ENCODE assay signal across 1 cellular context in the genomic region with DNA sequence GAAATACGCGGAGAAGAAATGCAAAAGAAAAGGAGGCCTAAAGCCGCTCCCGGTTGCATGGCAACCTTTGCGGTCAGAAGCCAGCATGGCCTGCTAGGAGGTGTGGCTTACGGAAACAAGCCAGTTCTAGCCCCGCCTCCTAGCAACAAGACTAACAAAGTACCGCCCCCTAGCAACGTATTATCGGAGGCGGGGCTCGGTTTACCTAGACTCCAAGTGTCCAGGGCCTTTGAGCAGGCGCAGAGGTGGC.
TF ChIP-seq lines count a peak whose summit lies in the region.

No MANE protein-coding gene starts in this region.

TF ChIP-seq in GM12878, 131 proteins besides CTCF, POLR2A, EP300 and RAD21:
- peak; percentile 87 for TF ChIP-seq YY1 (IDR thresholded peaks at IDR 0.05; ENCODE audit: low read depth, low read length)
- TF ChIP-seq, protein P1, sequence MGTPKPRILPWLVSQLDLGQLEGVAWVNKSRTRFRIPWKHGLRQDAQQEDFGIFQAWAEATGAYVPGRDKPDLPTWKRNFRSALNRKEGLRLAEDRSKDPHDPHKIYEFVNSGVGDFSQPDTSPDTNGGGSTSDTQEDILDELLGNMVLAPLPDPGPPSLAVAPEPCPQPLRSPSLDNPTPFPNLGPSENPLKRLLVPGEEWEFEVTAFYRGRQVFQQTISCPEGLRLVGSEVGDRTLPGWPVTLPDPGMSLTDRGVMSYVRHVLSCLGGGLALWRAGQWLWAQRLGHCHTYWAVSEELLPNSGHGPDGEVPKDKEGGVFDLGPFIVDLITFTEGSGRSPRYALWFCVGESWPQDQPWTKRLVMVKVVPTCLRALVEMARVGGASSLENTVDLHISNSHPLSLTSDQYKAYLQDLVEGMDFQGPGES (IDR thresholded peaks at IDR 0.05) = no peak
- peak; percentile 98 for TF ChIP-seq MXI1 (IDR thresholded peaks at IDR 0.05; ENCODE audit: low read depth, low read length)
- no peak for TF ChIP-seq CEBPB (IDR thresholded peaks at IDR 0.05; ENCODE audit: borderline replicate concordance in 1 of 2, low read depth in 2 of 2, low read length in 2 of 2)
- no peak; the same call in 1 of the 2 replicates for TF ChIP-seq PML (IDR thresholded peaks at IDR 0.05; ENCODE audit: low read length)
- TF ChIP-seq ZSCAN29 (IDR thresholded peaks at IDR 0.05) = no peak
- no peak for TF ChIP-seq TCF3 (IDR thresholded peaks at IDR 0.05; ENCODE audit: borderline replicate concordance, insufficient read depth, low read depth, low read length)
- peak; percentile 71 for TF ChIP-seq CBFB (IDR thresholded peaks at IDR 0.05; ENCODE audit: low read depth)
- TF ChIP-seq STAT3 (IDR thresholded peaks at IDR 0.05; ENCODE audit: low read depth, low read length) = 0 out of 2 replicates have a peak, but pooled peaks have one; percentile 11
- TF ChIP-seq FOXK2 (IDR thresholded peaks at IDR 0.05) = peak; percentile 88
- TF ChIP-seq ZBED1 (IDR thresholded peaks at IDR 0.05; ENCODE audit: borderline replicate concordance) = no peak
- TF ChIP-seq NRF1 (conservative IDR thresholded peaks at IDR 0.05; ENCODE audit: low read depth, low read length) = peak; percentile 86
- TF ChIP-seq RUNX3 (IDR thresholded peaks at IDR 0.05; ENCODE audit: low read length) = peak; percentile 93
- no peak for TF ChIP-seq TCF12 (IDR thresholded peaks at IDR 0.05; ENCODE audit: low read depth, low read length)
- TF ChIP-seq, protein P2, sequence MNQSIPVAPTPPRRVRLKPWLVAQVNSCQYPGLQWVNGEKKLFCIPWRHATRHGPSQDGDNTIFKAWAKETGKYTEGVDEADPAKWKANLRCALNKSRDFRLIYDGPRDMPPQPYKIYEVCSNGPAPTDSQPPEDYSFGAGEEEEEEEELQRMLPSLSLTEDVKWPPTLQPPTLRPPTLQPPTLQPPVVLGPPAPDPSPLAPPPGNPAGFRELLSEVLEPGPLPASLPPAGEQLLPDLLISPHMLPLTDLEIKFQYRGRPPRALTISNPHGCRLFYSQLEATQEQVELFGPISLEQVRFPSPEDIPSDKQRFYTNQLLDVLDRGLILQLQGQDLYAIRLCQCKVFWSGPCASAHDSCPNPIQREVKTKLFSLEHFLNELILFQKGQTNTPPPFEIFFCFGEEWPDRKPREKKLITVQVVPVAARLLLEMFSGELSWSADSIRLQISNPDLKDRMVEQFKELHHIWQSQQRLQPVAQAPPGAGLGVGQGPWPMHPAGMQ (IDR thresholded peaks at IDR 0.05; ENCODE audit: borderline replicate concordance) = no peak
- TF ChIP-seq, protein P3, sequence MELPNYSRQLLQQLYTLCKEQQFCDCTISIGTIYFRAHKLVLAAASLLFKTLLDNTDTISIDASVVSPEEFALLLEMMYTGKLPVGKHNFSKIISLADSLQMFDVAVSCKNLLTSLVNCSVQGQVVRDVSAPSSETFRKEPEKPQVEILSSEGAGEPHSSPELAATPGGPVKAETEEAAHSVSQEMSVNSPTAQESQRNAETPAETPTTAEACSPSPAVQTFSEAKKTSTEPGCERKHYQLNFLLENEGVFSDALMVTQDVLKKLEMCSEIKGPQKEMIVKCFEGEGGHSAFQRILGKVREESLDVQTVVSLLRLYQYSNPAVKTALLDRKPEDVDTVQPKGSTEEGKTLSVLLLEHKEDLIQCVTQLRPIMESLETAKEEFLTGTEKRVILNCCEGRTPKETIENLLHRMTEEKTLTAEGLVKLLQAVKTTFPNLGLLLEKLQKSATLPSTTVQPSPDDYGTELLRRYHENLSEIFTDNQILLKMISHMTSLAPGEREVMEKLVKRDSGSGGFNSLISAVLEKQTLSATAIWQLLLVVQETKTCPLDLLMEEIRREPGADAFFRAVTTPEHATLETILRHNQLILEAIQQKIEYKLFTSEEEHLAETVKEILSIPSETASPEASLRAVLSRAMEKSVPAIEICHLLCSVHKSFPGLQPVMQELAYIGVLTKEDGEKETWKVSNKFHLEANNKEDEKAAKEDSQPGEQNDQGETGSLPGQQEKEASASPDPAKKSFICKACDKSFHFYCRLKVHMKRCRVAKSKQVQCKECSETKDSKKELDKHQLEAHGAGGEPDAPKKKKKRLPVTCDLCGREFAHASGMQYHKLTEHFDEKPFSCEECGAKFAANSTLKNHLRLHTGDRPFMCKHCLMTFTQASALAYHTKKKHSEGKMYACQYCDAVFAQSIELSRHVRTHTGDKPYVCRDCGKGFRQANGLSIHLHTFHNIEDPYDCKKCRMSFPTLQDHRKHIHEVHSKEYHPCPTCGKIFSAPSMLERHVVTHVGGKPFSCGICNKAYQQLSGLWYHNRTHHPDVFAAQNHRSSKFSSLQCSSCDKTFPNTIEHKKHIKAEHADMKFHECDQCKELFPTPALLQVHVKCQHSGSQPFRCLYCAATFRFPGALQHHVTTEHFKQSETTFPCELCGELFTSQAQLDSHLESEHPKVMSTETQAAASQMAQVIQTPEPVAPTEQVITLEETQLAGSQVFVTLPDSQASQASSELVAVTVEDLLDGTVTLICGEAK (IDR thresholded peaks at IDR 0.05; ENCODE audit: borderline replicate concordance) = 0 out of 2 replicates have a peak, but pooled peaks have one; percentile 60
- no peak for TF ChIP-seq TAF1 (IDR thresholded peaks at IDR 0.05; ENCODE audit: borderline replicate concordance, low read depth, low read length)
- TF ChIP-seq NR2F1 (conservative IDR thresholded peaks at IDR 0.05) = no peak
- TF ChIP-seq, protein P4, sequence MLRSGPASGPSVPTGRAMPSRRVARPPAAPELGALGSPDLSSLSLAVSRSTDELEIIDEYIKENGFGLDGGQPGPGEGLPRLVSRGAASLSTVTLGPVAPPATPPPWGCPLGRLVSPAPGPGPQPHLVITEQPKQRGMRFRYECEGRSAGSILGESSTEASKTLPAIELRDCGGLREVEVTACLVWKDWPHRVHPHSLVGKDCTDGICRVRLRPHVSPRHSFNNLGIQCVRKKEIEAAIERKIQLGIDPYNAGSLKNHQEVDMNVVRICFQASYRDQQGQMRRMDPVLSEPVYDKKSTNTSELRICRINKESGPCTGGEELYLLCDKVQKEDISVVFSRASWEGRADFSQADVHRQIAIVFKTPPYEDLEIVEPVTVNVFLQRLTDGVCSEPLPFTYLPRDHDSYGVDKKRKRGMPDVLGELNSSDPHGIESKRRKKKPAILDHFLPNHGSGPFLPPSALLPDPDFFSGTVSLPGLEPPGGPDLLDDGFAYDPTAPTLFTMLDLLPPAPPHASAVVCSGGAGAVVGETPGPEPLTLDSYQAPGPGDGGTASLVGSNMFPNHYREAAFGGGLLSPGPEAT (IDR thresholded peaks at IDR 0.05; ENCODE audit: low read depth) = no peak
- TF ChIP-seq, protein P5, sequence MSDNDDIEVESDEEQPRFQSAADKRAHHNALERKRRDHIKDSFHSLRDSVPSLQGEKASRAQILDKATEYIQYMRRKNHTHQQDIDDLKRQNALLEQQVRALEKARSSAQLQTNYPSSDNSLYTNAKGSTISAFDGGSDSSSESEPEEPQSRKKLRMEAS (IDR thresholded peaks at IDR 0.05; ENCODE audit: low read depth, low read length) = peak; percentile 66; the same call in 1 of the 2 replicates
- TF ChIP-seq SIN3A (IDR thresholded peaks at IDR 0.05; ENCODE audit: low read depth, low read length) = peak; percentile 67; the same call in 1 of the 2 replicates
- TF ChIP-seq, protein P6, sequence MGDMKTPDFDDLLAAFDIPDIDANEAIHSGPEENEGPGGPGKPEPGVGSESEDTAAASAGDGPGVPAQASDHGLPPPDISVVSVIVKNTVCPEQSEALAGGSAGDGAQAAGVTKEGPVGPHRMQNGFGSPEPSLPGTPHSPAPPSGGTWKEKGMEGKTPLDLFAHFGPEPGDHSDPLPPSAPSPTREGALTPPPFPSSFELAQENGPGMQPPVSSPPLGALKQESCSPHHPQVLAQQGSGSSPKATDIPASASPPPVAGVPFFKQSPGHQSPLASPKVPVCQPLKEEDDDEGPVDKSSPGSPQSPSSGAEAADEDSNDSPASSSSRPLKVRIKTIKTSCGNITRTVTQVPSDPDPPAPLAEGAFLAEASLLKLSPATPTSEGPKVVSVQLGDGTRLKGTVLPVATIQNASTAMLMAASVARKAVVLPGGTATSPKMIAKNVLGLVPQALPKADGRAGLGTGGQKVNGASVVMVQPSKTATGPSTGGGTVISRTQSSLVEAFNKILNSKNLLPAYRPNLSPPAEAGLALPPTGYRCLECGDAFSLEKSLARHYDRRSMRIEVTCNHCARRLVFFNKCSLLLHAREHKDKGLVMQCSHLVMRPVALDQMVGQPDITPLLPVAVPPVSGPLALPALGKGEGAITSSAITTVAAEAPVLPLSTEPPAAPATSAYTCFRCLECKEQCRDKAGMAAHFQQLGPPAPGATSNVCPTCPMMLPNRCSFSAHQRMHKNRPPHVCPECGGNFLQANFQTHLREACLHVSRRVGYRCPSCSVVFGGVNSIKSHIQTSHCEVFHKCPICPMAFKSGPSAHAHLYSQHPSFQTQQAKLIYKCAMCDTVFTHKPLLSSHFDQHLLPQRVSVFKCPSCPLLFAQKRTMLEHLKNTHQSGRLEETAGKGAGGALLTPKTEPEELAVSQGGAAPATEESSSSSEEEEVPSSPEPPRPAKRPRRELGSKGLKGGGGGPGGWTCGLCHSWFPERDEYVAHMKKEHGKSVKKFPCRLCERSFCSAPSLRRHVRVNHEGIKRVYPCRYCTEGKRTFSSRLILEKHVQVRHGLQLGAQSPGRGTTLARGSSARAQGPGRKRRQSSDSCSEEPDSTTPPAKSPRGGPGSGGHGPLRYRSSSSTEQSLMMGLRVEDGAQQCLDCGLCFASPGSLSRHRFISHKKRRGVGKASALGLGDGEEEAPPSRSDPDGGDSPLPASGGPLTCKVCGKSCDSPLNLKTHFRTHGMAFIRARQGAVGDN (IDR thresholded peaks at IDR 0.05) = no peak
- TF ChIP-seq, protein P7, sequence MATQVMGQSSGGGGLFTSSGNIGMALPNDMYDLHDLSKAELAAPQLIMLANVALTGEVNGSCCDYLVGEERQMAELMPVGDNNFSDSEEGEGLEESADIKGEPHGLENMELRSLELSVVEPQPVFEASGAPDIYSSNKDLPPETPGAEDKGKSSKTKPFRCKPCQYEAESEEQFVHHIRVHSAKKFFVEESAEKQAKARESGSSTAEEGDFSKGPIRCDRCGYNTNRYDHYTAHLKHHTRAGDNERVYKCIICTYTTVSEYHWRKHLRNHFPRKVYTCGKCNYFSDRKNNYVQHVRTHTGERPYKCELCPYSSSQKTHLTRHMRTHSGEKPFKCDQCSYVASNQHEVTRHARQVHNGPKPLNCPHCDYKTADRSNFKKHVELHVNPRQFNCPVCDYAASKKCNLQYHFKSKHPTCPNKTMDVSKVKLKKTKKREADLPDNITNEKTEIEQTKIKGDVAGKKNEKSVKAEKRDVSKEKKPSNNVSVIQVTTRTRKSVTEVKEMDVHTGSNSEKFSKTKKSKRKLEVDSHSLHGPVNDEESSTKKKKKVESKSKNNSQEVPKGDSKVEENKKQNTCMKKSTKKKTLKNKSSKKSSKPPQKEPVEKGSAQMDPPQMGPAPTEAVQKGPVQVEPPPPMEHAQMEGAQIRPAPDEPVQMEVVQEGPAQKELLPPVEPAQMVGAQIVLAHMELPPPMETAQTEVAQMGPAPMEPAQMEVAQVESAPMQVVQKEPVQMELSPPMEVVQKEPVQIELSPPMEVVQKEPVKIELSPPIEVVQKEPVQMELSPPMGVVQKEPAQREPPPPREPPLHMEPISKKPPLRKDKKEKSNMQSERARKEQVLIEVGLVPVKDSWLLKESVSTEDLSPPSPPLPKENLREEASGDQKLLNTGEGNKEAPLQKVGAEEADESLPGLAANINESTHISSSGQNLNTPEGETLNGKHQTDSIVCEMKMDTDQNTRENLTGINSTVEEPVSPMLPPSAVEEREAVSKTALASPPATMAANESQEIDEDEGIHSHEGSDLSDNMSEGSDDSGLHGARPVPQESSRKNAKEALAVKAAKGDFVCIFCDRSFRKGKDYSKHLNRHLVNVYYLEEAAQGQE (IDR thresholded peaks at IDR 0.05; ENCODE audit: low read depth, low read length) = no peak
- peak; percentile 97 for TF ChIP-seq BMI1 (IDR thresholded peaks at IDR 0.05; ENCODE audit: borderline replicate concordance)
- TF ChIP-seq HDGF (IDR thresholded peaks at IDR 0.05) = 0 out of 2 replicates have a peak, but pooled peaks have one; percentile 44
- TF ChIP-seq KDM1A (IDR thresholded peaks at IDR 0.05; ENCODE audit: borderline replicate concordance) = no peak
- TF ChIP-seq MEF2B (IDR thresholded peaks at IDR 0.05; ENCODE audit: partially characterized antibody, poor library complexity, severe bottlenecking) = peak; percentile 63
- TF ChIP-seq ATF7 (IDR thresholded peaks at IDR 0.05; ENCODE audit: low read depth) = peak; percentile 16; the same call in 1 of the 2 replicates
